In genomic region chr7:102689436-102690282, GRCh38 we compare ENCODE assay signal across 14 cellular contexts. TPM values are rescaled to one million over a fixed set of nuclear protein-coding genes. Genes with fewer than 3 reads are reported as not detected.
DNase-seq lines count a peak whose midpoint lies in the region; ATAC-seq and TF ChIP-seq lines count a peak whose summit lies in the region.
"Not testable (repeated sequence)": the region's sequence is repeated elsewhere in the genome, so short reads cannot be mapped to it uniquely, and the experiment has no call there.
"Had no signal": no experiment of that assay in that cellular context is flagged by ENCODE, and none has a peak within 500 bp of the region (broad histone marks: within the 10 kb centered on the region; RNA-seq: fewer than 3 reads in every experiment).

No MANE protein-coding gene starts in this region.

- TF ChIP-seq EP300 in suprapubic skin (IDR thresholded peaks at IDR 0.05): not testable (repeated sequence)

- peak overlapping the region; percentile 42; the same call in 1 of the 2 replicates for H3K9ac ChIP-seq in OCI-LY1 (ENCODE audit: low read length)

- not testable (repeated sequence) for H3K27ac ChIP-seq in OCI-LY1 (ENCODE audit: low read depth, low read length, poor library complexity, severe bottlenecking); lung (ENCODE audit: low read depth in 1 of 2, low read length in 1 of 2); suprapubic skin

- H3K4me2 ChIP-seq in OCI-LY1 (ENCODE audit: low read length): peak overlapping the region; percentile 51

- not testable (repeated sequence) for TF ChIP-seq CTCF in OCI-LY1 (IDR thresholded peaks at IDR 0.05; ENCODE audit: low read length); lung (IDR thresholded peaks at IDR 0.05; ENCODE audit: control extremely low read depth, extremely low read depth); suprapubic skin (IDR thresholded peaks at IDR 0.05)

- H3K9me2 ChIP-seq in OCI-LY1 (ENCODE audit: low read depth, low read length): not testable (repeated sequence)

- H3K27me3 ChIP-seq in OCI-LY1 (ENCODE audit: insufficient read depth, low read length); lung (ENCODE audit: control insufficient read depth, insufficient read depth); suprapubic skin: not testable (repeated sequence)

- H3K9me3 ChIP-seq in OCI-LY1 (ENCODE audit: low read length); lung (ENCODE audit: control insufficient read depth in 2 of 2, insufficient read depth in 1 of 2, low read length in 1 of 2); suprapubic skin: not testable (repeated sequence)

- H3K4me3 ChIP-seq in OCI-LY1 (ENCODE audit: low read depth, low read length, poor library complexity, severe bottlenecking): peak overlapping the region; percentile 44
- H3K4me3 ChIP-seq in lung: not testable (repeated sequence)
- H3K4me3 ChIP-seq in suprapubic skin: peak overlapping the region; percentile 43

- H2AFZ ChIP-seq in OCI-LY1 (ENCODE audit: low read length): not testable (repeated sequence)

- H3K4me1 ChIP-seq in OCI-LY1 (ENCODE audit: insufficient read depth, low read length, severe bottlenecking); lung (ENCODE audit: control insufficient read depth in 2 of 2, insufficient read depth in 2 of 2, low read length in 2 of 2); suprapubic skin: not testable (repeated sequence)

- not testable (repeated sequence) for H3K79me2 ChIP-seq in OCI-LY1 (ENCODE audit: insufficient read depth, low read length)

- not testable (repeated sequence) for H4K20me1 ChIP-seq in OCI-LY1 (ENCODE audit: insufficient read depth, low read length)

- not testable (repeated sequence) for TF ChIP-seq POLR2A in suprapubic skin (IDR thresholded peaks at IDR 0.05)

- not testable (repeated sequence) for H3F3A ChIP-seq in OCI-LY1 (ENCODE audit: insufficient read depth, low read length)

- peak; percentile 75 for ATAC-seq in GM18498 (IDR thresholded peaks at IDR 0.05; ENCODE audit: unreplicated experiment)
- ATAC-seq in GM19463 (IDR thresholded peaks at IDR 0.05; ENCODE audit: unreplicated experiment): peak; percentile 67
- ATAC-seq in HG02610 (IDR thresholded peaks at IDR 0.05; ENCODE audit: unreplicated experiment): peak; percentile 73
- ATAC-seq in HG03108 (IDR thresholded peaks at IDR 0.05; ENCODE audit: unreplicated experiment): peak; percentile 58
- ATAC-seq in lung (ENCODE audit: insufficient read depth, low FRiP score): peak; percentile 43

- 8 to 51% methylated on average over 6 to 17 of the region's 74 CpGs for WGBS in lung, 2 donors
- WGBS in suprapubic skin: no CpG with 5 or more reads among the region's 74 CpGs

- DNase-seq in activated effector memory CD4-positive, alpha-beta T cell treated with anti-CD3 and anti-CD28 coated beads, Interleukin-2, amount 50 U/mL, for 16 hours: peak; percentile 68
- not testable (repeated sequence) for DNase-seq in lung (ENCODE audit: low spot score); suprapubic skin (ENCODE audit: low spot score in 2 of 2)

- not testable (repeated sequence) for H3K36me3 ChIP-seq in OCI-LY1 (ENCODE audit: insufficient read depth, low read length); lung (ENCODE audit: control insufficient read depth in 2 of 2, insufficient read depth in 2 of 2, low read length in 2 of 2); suprapubic skin

RNA-seq across cellular contexts. Expression of gene POLR2J2, which starts 18.2 kb away (rescaled TPM):
- 1 to 10 TPM; 6.9 to 9.9 TPM for total RNA-seq in lung
- polyA plus RNA-seq in lung: 1 to 10 TPM; 1.3 to 6.3 TPM
- 1 to 10 TPM; 1.0 to 5.1 (median 3.1) TPM for total RNA-seq in suprapubic skin

RNA-seq across cellular contexts. Expression of gene SPDYE2B, which starts 39.5 kb away (rescaled TPM):
- not detected for total RNA-seq in lung
- polyA plus RNA-seq in lung: not detected
- not detected for total RNA-seq in suprapubic skin
- total RNA-seq: Daoy, kidney, renal cortical epithelial cell, SK-MEL-5 had no signal
- polyA plus RNA-seq: adipose tissue, BJ had no signal

RNA-seq across cellular contexts. Expression of gene UPK3BL1, which starts 47.1 kb away (rescaled TPM):
- total RNA-seq in lung: 10 to 100 TPM; 11.2 to 27.0 TPM
- polyA plus RNA-seq in lung: 10 to 100 TPM; 18.5 to 54.3 TPM
- 10 to 100 TPM; 24.2 to 57.0 (median 48.1) TPM for total RNA-seq in suprapubic skin

RNA-seq across cellular contexts. Expression of gene FAM185A, which starts 59.1 kb away (rescaled TPM):
- total RNA-seq in lung (10 to 100 TPM; 11.2 to 17.3 TPM), suprapubic skin (10 to 100 TPM; 12.4 to 41.9 (median 16.9) TPM)
- polyA plus RNA-seq in lung: 1 to 10 TPM; 2.8 to 4.8 TPM
